Comparison of ENCODE assay signal across 1 cellular context in the genomic region with DNA sequence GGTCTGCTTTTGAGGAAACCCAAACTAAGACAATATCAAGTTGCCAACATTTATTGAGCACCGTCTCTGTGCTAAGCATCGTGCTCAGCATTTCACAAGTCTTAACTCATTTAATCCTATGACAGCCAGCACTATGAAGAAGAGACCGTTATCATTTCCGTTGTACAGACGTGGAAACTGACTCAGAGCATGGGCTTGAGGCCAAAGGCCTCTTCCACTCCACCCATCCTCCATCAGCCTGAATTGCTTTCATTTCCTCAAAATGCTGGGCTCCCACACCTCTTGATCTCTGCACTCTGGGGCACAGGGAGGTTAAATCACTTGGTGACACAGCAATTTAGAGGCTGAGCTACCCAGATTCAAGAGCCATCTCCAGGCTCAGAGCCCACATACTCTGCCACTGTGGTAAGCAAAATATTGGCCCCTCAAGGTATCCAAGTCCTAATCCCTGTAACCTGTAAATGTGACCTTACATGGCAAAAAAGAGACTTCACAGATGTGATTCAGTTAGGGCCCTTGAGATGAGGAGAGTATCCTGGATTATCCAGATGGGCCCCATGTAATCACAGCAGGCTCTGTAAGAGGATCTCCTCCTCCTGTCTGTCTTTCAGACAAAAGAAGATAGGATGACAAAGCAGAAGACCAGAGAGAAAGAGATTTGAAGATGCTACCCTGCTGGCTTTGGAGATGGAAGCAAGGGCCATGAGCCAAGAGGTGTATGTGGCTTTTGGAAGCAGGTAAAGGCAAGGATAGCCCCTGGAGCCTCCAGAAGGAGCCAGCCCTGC.
TF ChIP-seq lines count a peak whose summit lies in the region.

No MANE protein-coding gene starts in this region.

TF ChIP-seq in GM12878, 131 proteins besides CTCF, POLR2A, EP300 and RAD21 (continued from another document):
- TF ChIP-seq CHD1 (IDR thresholded peaks at IDR 0.05; ENCODE audit: low read depth, low read length) (no peak), RELA (IDR thresholded peaks at IDR 0.05; ENCODE audit: borderline replicate concordance, partially characterized antibody) (no peak), SREBF1 (IDR thresholded peaks at IDR 0.05; ENCODE audit: low read length) (no peak), PAX5 (IDR thresholded peaks at IDR 0.05; ENCODE audit: borderline replicate concordance, low read depth, low read length) (peak; percentile 60; the same call in 1 of the 2 replicates), FOXK2 (IDR thresholded peaks at IDR 0.05) (no peak), SMAD1 (IDR thresholded peaks at IDR 0.05; ENCODE audit: low read depth, partially characterized antibody) (peak; percentile 47), FOXM1 (IDR thresholded peaks at IDR 0.05; ENCODE audit: low read depth, low read length) (peak; percentile 80), ZZZ3 (IDR thresholded peaks at IDR 0.05; ENCODE audit: control insufficient read depth, insufficient read length, low read depth) (no peak), ZNF274 (IDR thresholded peaks at IDR 0.05; ENCODE audit: insufficient read depth, insufficient read length) (no peak)
- TF ChIP-seq, protein P1, sequence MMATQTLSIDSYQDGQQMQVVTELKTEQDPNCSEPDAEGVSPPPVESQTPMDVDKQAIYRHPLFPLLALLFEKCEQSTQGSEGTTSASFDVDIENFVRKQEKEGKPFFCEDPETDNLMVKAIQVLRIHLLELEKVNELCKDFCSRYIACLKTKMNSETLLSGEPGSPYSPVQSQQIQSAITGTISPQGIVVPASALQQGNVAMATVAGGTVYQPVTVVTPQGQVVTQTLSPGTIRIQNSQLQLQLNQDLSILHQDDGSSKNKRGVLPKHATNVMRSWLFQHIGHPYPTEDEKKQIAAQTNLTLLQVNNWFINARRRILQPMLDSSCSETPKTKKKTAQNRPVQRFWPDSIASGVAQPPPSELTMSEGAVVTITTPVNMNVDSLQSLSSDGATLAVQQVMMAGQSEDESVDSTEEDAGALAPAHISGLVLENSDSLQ (IDR thresholded peaks at IDR 0.05): peak; percentile 43; the same call in 1 of the 2 replicates
- TF ChIP-seq, protein P2, sequence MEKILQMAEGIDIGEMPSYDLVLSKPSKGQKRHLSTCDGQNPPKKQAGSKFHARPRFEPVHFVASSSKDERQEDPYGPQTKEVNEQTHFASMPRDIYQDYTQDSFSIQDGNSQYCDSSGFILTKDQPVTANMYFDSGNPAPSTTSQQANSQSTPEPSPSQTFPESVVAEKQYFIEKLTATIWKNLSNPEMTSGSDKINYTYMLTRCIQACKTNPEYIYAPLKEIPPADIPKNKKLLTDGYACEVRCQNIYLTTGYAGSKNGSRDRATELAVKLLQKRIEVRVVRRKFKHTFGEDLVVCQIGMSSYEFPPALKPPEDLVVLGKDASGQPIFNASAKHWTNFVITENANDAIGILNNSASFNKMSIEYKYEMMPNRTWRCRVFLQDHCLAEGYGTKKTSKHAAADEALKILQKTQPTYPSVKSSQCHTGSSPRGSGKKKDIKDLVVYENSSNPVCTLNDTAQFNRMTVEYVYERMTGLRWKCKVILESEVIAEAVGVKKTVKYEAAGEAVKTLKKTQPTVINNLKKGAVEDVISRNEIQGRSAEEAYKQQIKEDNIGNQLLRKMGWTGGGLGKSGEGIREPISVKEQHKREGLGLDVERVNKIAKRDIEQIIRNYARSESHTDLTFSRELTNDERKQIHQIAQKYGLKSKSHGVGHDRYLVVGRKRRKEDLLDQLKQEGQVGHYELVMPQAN (conservative IDR thresholded peaks at IDR 0.05): no peak
- TF ChIP-seq, protein P3, sequence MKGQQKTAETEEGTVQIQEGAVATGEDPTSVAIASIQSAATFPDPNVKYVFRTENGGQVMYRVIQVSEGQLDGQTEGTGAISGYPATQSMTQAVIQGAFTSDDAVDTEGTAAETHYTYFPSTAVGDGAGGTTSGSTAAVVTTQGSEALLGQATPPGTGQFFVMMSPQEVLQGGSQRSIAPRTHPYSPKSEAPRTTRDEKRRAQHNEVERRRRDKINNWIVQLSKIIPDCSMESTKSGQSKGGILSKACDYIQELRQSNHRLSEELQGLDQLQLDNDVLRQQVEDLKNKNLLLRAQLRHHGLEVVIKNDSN (IDR thresholded peaks at IDR 0.05; ENCODE audit: borderline replicate concordance, extremely low read length, insufficient read depth, low read depth, low read length): no peak
- TF ChIP-seq, protein P4, sequence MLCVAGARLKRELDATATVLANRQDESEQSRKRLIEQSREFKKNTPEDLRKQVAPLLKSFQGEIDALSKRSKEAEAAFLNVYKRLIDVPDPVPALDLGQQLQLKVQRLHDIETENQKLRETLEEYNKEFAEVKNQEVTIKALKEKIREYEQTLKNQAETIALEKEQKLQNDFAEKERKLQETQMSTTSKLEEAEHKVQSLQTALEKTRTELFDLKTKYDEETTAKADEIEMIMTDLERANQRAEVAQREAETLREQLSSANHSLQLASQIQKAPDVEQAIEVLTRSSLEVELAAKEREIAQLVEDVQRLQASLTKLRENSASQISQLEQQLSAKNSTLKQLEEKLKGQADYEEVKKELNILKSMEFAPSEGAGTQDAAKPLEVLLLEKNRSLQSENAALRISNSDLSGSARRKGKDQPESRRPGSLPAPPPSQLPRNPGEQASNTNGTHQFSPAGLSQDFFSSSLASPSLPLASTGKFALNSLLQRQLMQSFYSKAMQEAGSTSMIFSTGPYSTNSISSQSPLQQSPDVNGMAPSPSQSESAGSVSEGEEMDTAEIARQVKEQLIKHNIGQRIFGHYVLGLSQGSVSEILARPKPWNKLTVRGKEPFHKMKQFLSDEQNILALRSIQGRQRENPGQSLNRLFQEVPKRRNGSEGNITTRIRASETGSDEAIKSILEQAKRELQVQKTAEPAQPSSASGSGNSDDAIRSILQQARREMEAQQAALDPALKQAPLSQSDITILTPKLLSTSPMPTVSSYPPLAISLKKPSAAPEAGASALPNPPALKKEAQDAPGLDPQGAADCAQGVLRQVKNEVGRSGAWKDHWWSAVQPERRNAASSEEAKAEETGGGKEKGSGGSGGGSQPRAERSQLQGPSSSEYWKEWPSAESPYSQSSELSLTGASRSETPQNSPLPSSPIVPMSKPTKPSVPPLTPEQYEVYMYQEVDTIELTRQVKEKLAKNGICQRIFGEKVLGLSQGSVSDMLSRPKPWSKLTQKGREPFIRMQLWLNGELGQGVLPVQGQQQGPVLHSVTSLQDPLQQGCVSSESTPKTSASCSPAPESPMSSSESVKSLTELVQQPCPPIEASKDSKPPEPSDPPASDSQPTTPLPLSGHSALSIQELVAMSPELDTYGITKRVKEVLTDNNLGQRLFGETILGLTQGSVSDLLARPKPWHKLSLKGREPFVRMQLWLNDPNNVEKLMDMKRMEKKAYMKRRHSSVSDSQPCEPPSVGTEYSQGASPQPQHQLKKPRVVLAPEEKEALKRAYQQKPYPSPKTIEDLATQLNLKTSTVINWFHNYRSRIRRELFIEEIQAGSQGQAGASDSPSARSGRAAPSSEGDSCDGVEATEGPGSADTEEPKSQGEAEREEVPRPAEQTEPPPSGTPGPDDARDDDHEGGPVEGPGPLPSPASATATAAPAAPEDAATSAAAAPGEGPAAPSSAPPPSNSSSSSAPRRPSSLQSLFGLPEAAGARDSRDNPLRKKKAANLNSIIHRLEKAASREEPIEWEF (IDR thresholded peaks at IDR 0.05; ENCODE audit: insufficient replicate concordance, low read depth, low read length): no peak
- TF ChIP-seq, protein P5, sequence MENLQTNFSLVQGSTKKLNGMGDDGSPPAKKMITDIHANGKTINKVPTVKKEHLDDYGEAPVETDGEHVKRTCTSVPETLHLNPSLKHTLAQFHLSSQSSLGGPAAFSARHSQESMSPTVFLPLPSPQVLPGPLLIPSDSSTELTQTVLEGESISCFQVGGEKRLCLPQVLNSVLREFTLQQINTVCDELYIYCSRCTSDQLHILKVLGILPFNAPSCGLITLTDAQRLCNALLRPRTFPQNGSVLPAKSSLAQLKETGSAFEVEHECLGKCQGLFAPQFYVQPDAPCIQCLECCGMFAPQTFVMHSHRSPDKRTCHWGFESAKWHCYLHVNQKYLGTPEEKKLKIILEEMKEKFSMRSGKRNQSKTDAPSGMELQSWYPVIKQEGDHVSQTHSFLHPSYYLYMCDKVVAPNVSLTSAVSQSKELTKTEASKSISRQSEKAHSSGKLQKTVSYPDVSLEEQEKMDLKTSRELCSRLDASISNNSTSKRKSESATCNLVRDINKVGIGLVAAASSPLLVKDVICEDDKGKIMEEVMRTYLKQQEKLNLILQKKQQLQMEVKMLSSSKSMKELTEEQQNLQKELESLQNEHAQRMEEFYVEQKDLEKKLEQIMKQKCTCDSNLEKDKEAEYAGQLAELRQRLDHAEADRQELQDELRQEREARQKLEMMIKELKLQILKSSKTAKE (IDR thresholded peaks at IDR 0.05; ENCODE audit: low read depth, poor library complexity, severe bottlenecking): peak; percentile 61
